Comparison of ENCODE assay signal across 17 cellular contexts in the genomic region with DNA sequence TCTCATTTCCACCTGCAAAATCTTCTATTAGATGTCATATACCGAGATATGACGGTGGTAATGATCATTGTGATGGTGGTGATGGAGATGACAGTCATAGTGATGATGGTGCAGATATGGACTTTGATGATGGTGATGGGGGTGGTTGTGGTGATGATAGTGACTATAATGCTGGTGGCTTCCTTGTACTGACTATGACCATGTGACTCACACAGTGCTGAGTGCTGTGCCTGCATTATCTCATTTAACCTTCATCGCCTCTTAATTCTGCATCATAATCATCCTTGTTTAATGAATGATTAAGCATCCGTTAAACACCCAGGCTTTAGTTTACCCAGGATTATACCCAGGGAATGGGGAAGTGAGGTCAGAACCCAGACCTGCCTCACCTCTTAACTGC.
A peak's percentile ranks its signal among the peaks of the same experiment; 100 is the strongest.
DNase-seq lines count a peak whose midpoint lies in the region; ATAC-seq, FAIRE-seq and TF ChIP-seq lines count a peak whose summit lies in the region.
"Had no signal": no experiment of that assay in that cellular context is flagged by ENCODE, and none has a peak within 500 bp of the region (broad histone marks: within the 10 kb centered on the region; RNA-seq: fewer than 3 reads in every experiment).

No MANE protein-coding gene starts in this region.

- H3K36me3 ChIP-seq in GM23248 (ENCODE audit: low read depth) (no peaks in the 10 kb centered on the region), bronchial epithelial cell (ENCODE audit: control insufficient read depth, insufficient read depth, low read length) (no peaks in the 10 kb centered on the region), trophoblast cell (ENCODE audit: control insufficient read depth in 1 of 2, insufficient read depth in 2 of 2, low read length in 2 of 2) (peaks cover 0 to 1% of the 10 kb centered on the region in 2 experiments)
- H3K36me3 ChIP-seq: BLaER1 had no signal

- H3K27me3 ChIP-seq in GM23248 (replicated peaks; ENCODE audit: insufficient read depth) (no peaks in the 10 kb centered on the region), bronchial epithelial cell (ENCODE audit: control insufficient read depth, insufficient read depth, low read length) (no peaks in the 10 kb centered on the region), trophoblast cell (ENCODE audit: insufficient read depth, low read length) (no peaks in the 10 kb centered on the region)
- H3K27me3 ChIP-seq: BLaER1 had no signal

- H3K18ac ChIP-seq in trophoblast cell (ENCODE audit: low read length) = no peak overlapping the region

- H3K4ac ChIP-seq in trophoblast cell (ENCODE audit: low read depth, low read length) = no peak overlapping the region

- H3K27ac ChIP-seq in GM23248 (no peak overlapping the region), trophoblast cell (ENCODE audit: low read depth, low read length) (no peak overlapping the region)
- H3K27ac ChIP-seq: BLaER1 had no signal

- no peaks in the 10 kb centered on the region for H3K79me2 ChIP-seq in GM23248 (ENCODE audit: insufficient read depth)
- no peaks in the 10 kb centered on the region for H3K79me2 ChIP-seq in trophoblast cell (ENCODE audit: control insufficient read depth, insufficient read depth, low read length, poor library complexity)

- no peaks in the 10 kb centered on the region for H3K9me2 ChIP-seq in GM23248 (ENCODE audit: insufficient read depth)

- no peak overlapping the region for H4K8ac ChIP-seq in trophoblast cell (ENCODE audit: low read depth, low read length)

- no peaks in the 10 kb centered on the region; the same call in 1 of the 2 replicates for H4K20me1 ChIP-seq in GM23248 (ENCODE audit: insufficient read depth)
- H4K20me1 ChIP-seq: BLaER1 had no signal

- TF ChIP-seq CTCF in bronchial epithelial cell (IDR thresholded peaks at IDR 0.05; ENCODE audit: insufficient read depth, low read length, severe bottlenecking) = no peak

- peak; percentile 7 for DNase-seq in GM23248
- peak; percentile 6 for DNase-seq in Jurkat, Clone E6-1 (ENCODE audit: low read depth, low spot score)
- DNase-seq in bronchial epithelial cell (ENCODE audit: low read depth) = peak; percentile 56
- DNase-seq in trophoblast cell = peak; percentile 72 to 87
- DNase-seq in GM19238 (ENCODE audit: insufficient read length, low spot score) = no peak
- no peak for DNase-seq in stimulated activated CD8-positive, alpha-beta memory T cell treated with anti-CD3 and anti-CD28 coated beads, Interleukin-4, amount 100 ng/mL, for 48 hours
- DNase-seq: 8988T; CD4-positive, alpha-beta memory T cell; DMS153; DMS79; GF-D8; HCEC 1CT; HFFc6; KG1 had no signal

- H3K9me3 ChIP-seq in GM23248 (ENCODE audit: low read depth) (no peaks in the 10 kb centered on the region), trophoblast cell (ENCODE audit: insufficient read depth, low read depth, low read length) (no peaks in the 10 kb centered on the region)
- H3K9me3 ChIP-seq: BLaER1 had no signal

- no peaks in the 10 kb centered on the region for H3K79me1 ChIP-seq in trophoblast cell (ENCODE audit: low read length)

- no peak overlapping the region for H2BK120ac ChIP-seq in trophoblast cell (ENCODE audit: insufficient read depth, low read length, poor library complexity)

- no peak overlapping the region for H4K12ac ChIP-seq in trophoblast cell (ENCODE audit: low read depth, low read length)

- H3K14ac ChIP-seq in trophoblast cell (ENCODE audit: low read length) = no peak overlapping the region

- no peak overlapping the region for H2AK5ac ChIP-seq in trophoblast cell (ENCODE audit: low read length)

- H3K4me1 ChIP-seq in GM23248 (ENCODE audit: insufficient read depth) (peaks cover 5% of the 10 kb centered on the region; the same call in 1 of the 2 replicates), trophoblast cell (ENCODE audit: control insufficient read depth in 1 of 2, insufficient read depth in 2 of 2, low read length in 2 of 2) (no peaks in the 10 kb centered on the region)
- H3K4me1 ChIP-seq: BLaER1 had no signal

- 54 to 63% methylated on average over 4 of the region's 4 CpGs for WGBS in GM23248 (ENCODE audit: low coverage in 1 of 2, low lambda C conversion rate in 2 of 2, missing lambda C conversion rate in 2 of 2), 2 experiments
- WGBS in trophoblast cell (ENCODE audit: extremely low coverage, insufficient coverage, insufficient read length) = no CpG with 5 or more reads among the region's 4 CpGs

- H3K9ac ChIP-seq in GM23248 (no peak overlapping the region), trophoblast cell (ENCODE audit: low read length) (no peak overlapping the region)
- H3K9ac ChIP-seq: BLaER1 had no signal

- H3K4me2 ChIP-seq in GM23248 (ENCODE audit: unreplicated experiment) (no peak overlapping the region), trophoblast cell (ENCODE audit: low read length) (no peak overlapping the region)
- H3K4me2 ChIP-seq: BLaER1 had no signal

- FAIRE-seq in bronchial epithelial cell (lab: Jason Lieb, UNC) = no peak
- FAIRE-seq: GM19239 had no signal

- H3K4me3 ChIP-seq in GM23248 (no peak overlapping the region), bronchial epithelial cell (ENCODE audit: low read depth, low read length) (no peak overlapping the region), trophoblast cell (ENCODE audit: low read depth, low read length) (no peak overlapping the region)
- H3K4me3 ChIP-seq in Jurkat, Clone E6-1 (ENCODE audit: low read length) = no peak overlapping the region
- H3K4me3 ChIP-seq: BLaER1 had no signal

- no peak overlapping the region for H2BK12ac ChIP-seq in trophoblast cell (ENCODE audit: low read length)

- no peaks in the 10 kb centered on the region for H3F3A ChIP-seq in GM23248 (ENCODE audit: insufficient read depth)

- H4K91ac ChIP-seq in trophoblast cell (ENCODE audit: low read depth, low read length) = no peak overlapping the region

- H3K23ac ChIP-seq in trophoblast cell (ENCODE audit: low read length) = no peak overlapping the region

- H2BK5ac ChIP-seq in trophoblast cell (ENCODE audit: low read depth, low read length, poor library complexity) = no peak overlapping the region

- H2AFZ ChIP-seq in GM23248 = no peak overlapping the region
- H2AFZ ChIP-seq in trophoblast cell (ENCODE audit: insufficient read depth, low read length, poor library complexity) = no peak overlapping the region

- in situ Hi-C loops in GM23248 (cut with MboI) = no loop called here

- no peak for ATAC-seq in HG03442 (IDR thresholded peaks at IDR 0.05; ENCODE audit: unreplicated experiment)

Comparison
In these comparisons a context has a peak if more than half of its experiments do, and no peak if none do; other contexts are left out.
1. DNase-seq: peak in GM23248 (single experiment), Jurkat, Clone E6-1 (single experiment), bronchial epithelial cell (single experiment) and trophoblast cell (2 of 2); none in GM19238 (single experiment) and stimulated activated CD8-positive, alpha-beta memory T cell treated with anti-CD3 and anti-CD28 coated beads, Interleukin-4, amount 100 ng/mL, for 48 hours (single experiment).